Comparison of ENCODE assay signal across 1 cellular context in the genomic region with DNA sequence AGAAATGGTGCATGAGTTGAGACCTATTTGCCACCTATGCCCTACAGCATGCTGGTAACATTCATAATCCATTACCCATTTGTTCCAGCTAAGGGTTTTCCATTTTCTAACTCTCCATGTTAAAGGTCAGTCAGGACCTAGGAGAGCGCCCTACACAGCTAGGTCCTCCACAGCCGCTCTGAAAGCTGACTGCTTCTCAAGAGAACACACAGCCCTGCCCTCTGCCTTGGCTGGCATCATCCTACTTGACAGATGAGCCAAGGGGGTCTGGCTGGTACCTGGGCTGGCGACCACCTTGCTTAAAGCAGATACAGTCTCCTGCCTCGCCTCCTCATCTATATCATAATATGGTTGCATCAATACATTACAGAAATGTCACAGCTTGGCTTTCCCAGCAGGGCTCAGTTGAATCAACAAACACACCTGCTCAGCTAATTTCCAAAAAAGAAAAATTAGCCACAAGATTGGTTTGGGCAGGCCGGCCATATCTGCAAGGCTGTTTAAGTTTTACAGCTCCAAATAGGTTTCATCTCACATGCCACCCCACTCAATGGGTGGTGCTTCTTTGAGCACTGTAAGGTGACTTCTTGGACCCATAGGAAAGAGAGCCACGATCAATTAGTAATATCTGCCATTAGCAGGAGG.
TF ChIP-seq lines count a peak whose summit lies in the region.

No MANE protein-coding gene starts in this region.

TF ChIP-seq in H1, 55 proteins besides CTCF, POLR2A, EP300 and RAD21:
- TF ChIP-seq SIX5 (IDR thresholded peaks at IDR 0.05; ENCODE audit: low read depth, low read length) = no peak
- TF ChIP-seq, protein P1, sequence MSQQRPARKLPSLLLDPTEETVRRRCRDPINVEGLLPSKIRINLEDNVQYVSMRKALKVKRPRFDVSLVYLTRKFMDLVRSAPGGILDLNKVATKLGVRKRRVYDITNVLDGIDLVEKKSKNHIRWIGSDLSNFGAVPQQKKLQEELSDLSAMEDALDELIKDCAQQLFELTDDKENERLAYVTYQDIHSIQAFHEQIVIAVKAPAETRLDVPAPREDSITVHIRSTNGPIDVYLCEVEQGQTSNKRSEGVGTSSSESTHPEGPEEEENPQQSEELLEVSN (IDR thresholded peaks at IDR 0.05) = no peak
- no peak for TF ChIP-seq FOSL1 (IDR thresholded peaks at IDR 0.05; ENCODE audit: insufficient read depth, low read depth, low read length)
- no peak for TF ChIP-seq BRCA1 (IDR thresholded peaks at IDR 0.05; ENCODE audit: low read depth, low read length)
- TF ChIP-seq CBX8 (IDR thresholded peaks at IDR 0.05; ENCODE audit: borderline replicate concordance, low read depth, low read length) = no peak
- TF ChIP-seq SIRT6 (IDR thresholded peaks at IDR 0.05; ENCODE audit: low read length) = no peak
- TF ChIP-seq NANOG (IDR thresholded peaks at IDR 0.05; ENCODE audit: insufficient read depth, low read depth, low read length, poor library complexity, severe bottlenecking) = no peak
- no peak for TF ChIP-seq KDM1A (IDR thresholded peaks at IDR 0.05; ENCODE audit: borderline replicate concordance, low read length)
- peak in 1 of 2 experiments; percentile 58; a peak in 1 of 4 replicates for TF ChIP-seq SIN3A (conservative IDR thresholded peaks at IDR 0.05 in 1 of 2, IDR thresholded peaks at IDR 0.05 in 1 of 2; ENCODE audit: low read depth in 1 of 2, low read length in 2 of 2)
